11 cellular contexts compared by ENCODE assay signal in the genomic region with DNA sequence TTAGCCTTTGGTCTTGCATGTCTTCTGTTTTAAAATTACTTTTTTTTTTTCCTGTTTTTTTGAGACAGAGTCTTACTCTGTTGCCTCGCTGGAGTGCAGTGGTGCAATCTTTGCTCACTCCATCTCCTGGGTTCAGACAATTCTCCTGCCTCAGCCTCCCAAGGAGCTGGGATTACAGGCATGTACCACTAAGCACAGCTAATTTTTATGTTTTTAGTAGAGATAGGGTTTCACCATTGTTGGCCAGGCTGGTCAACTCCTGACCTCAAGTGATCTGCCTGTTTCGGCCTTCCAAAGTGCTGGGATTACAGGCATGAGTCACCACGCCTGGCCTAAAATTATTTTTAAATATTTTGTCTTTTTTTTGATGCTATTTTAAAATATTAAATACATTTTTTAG. TPM values are rescaled to one million over a fixed set of nuclear protein-coding genes. Genes with fewer than 3 reads are reported as not detected.
A peak's percentile ranks its signal among the peaks of the same experiment; 100 is the strongest.
DNase-seq lines count a peak whose midpoint lies in the region; ATAC-seq, FAIRE-seq and TF ChIP-seq lines count a peak whose summit lies in the region.
"Had no signal": no experiment of that assay in that cellular context is flagged by ENCODE, and none has a peak within 500 bp of the region (broad histone marks: within the 10 kb centered on the region; RNA-seq: fewer than 3 reads in every experiment).

No MANE protein-coding gene starts in this region.

- no peak overlapping the region for H3K4me3 Mint-ChIP-seq in astrocyte (ENCODE audit: unreplicated experiment)
- H3K4me3 Mint-ChIP-seq in progenitor cell of endocrine pancreas (ENCODE audit: low read depth): no peak overlapping the region
- H3K4me3 Mint-ChIP-seq: activated naive CD8-positive, alpha-beta T cell treated with anti-CD3 and anti-CD28 coated beads for 36 hours had no signal

- H3K27ac ChIP-seq in astrocyte (ENCODE audit: low read depth, low read length): no peak overlapping the region
- H3K27ac ChIP-seq in heart right ventricle: peak overlapping the region in 1 of 10 donors; percentile 43
- H3K27ac ChIP-seq in Peyer's patch: no peak overlapping the region
- H3K27ac ChIP-seq: HL-60 had no signal

- peaks cover 99% of the 10 kb centered on the region for H3K79me2 ChIP-seq in astrocyte (ENCODE audit: insufficient read depth, low read length)

- H3K36me3 Mint-ChIP-seq in astrocyte (ENCODE audit: low read depth, unreplicated experiment): peaks cover 11% of the 10 kb centered on the region
- H3K36me3 Mint-ChIP-seq in progenitor cell of endocrine pancreas (ENCODE audit: insufficient read depth): peaks cover 15% of the 10 kb centered on the region

- H3K9me3 ChIP-seq in astrocyte (ENCODE audit: insufficient read depth, low read depth, low read length) (no peaks in the 10 kb centered on the region), heart right ventricle (no peaks in the 10 kb centered on the region), Peyer's patch (no peaks in the 10 kb centered on the region)

- TF ChIP-seq CTCF in astrocyte (IDR thresholded peaks at IDR 0.05; ENCODE audit: insufficient read depth, low read depth, low read length): no peak
- no peak for TF ChIP-seq CTCF in heart right ventricle (IDR thresholded peaks at IDR 0.05)
- TF ChIP-seq CTCF in progenitor cell of endocrine pancreas (IDR thresholded peaks at IDR 0.05; ENCODE audit: unreplicated experiment): no peak
- TF ChIP-seq CTCF in Peyer's patch (IDR thresholded peaks at IDR 0.05): no peak

- 49 to 61% methylated on average over 3 of the region's 3 CpGs for WGBS in heart right ventricle, 2 donors

- peaks cover 4% of the 10 kb centered on the region for H3K4me1 ChIP-seq in astrocyte (ENCODE audit: insufficient read depth, low read length)
- peaks cover 0 to 54% (median 38%) of the 10 kb centered on the region in 9 donors for H3K4me1 ChIP-seq in heart right ventricle
- no peaks in the 10 kb centered on the region for H3K4me1 ChIP-seq in Peyer's patch

- H2AFZ ChIP-seq in astrocyte (ENCODE audit: low read depth, low read length): no peak overlapping the region

- peak in 6 of 8 donors; percentile 36 to 74 (median 49) for ATAC-seq in heart right ventricle
- ATAC-seq in GM21717 (IDR thresholded peaks at IDR 0.05; ENCODE audit: unreplicated experiment): no peak
- no peak for ATAC-seq in GM19023 (IDR thresholded peaks at IDR 0.05; ENCODE audit: unreplicated experiment)

- H3K27ac Mint-ChIP-seq in astrocyte (ENCODE audit: unreplicated experiment): no peak overlapping the region
- peak overlapping the region; percentile 27 for H3K27ac Mint-ChIP-seq in progenitor cell of endocrine pancreas
- H3K27ac Mint-ChIP-seq: activated naive CD8-positive, alpha-beta T cell treated with anti-CD3 and anti-CD28 coated beads for 36 hours had no signal

- H3K4me3 ChIP-seq in astrocyte (ENCODE audit: insufficient read depth, low read depth, low read length) (no peak overlapping the region), heart right ventricle (no peak overlapping the region), Peyer's patch (no peak overlapping the region)

- H3K9ac ChIP-seq in astrocyte (ENCODE audit: low read length): no peak overlapping the region

- H3K9me3 Mint-ChIP-seq in astrocyte (ENCODE audit: unreplicated experiment) (no peaks in the 10 kb centered on the region), progenitor cell of endocrine pancreas (ENCODE audit: low read depth) (no peaks in the 10 kb centered on the region)
- H3K9me3 Mint-ChIP-seq: activated naive CD8-positive, alpha-beta T cell treated with anti-CD3 and anti-CD28 coated beads for 36 hours had no signal

- no peak for TF ChIP-seq POLR2A in Peyer's patch (IDR thresholded peaks at IDR 0.05)

- peaks cover 16% of the 10 kb centered on the region for H3K4me1 Mint-ChIP-seq in astrocyte (ENCODE audit: low read depth, unreplicated experiment)
- peaks cover 20% of the 10 kb centered on the region for H3K4me1 Mint-ChIP-seq in progenitor cell of endocrine pancreas (ENCODE audit: low read depth)

- DNase-seq in GM04503 (ENCODE audit: low read depth): peak; percentile 31
- DNase-seq in astrocyte (ENCODE audit: low read depth): peak; percentile 42
- DNase-seq in heart right ventricle: no peak
- DNase-seq in progenitor cell of endocrine pancreas (ENCODE audit: low spot score, unreplicated experiment): no peak
- DNase-seq in medulla oblongata (ENCODE audit: extremely low spot score): no peak
- DNase-seq in Peyer's patch: no peak
- DNase-seq: activated naive CD8-positive, alpha-beta T cell treated with anti-CD3 and anti-CD28 coated beads for 36 hours; T-helper 9 cell had no signal

- H3K27me3 ChIP-seq in astrocyte (ENCODE audit: insufficient read depth, low read length) (no peaks in the 10 kb centered on the region), heart right ventricle (no peaks in the 10 kb centered on the region), Peyer's patch (no peaks in the 10 kb centered on the region)

- peaks cover 79% of the 10 kb centered on the region for H4K20me1 ChIP-seq in astrocyte (ENCODE audit: insufficient read depth, low read length)

- no peaks in the 10 kb centered on the region for H3K36me3 ChIP-seq in astrocyte (ENCODE audit: insufficient read depth, low read length)
- H3K36me3 ChIP-seq in heart right ventricle: peaks cover 0 to 19% (median 0%) of the 10 kb centered on the region in 9 donors
- no peaks in the 10 kb centered on the region for H3K36me3 ChIP-seq in Peyer's patch

- no peak overlapping the region for H3K4me2 ChIP-seq in astrocyte (ENCODE audit: low read length)

- no peak for FAIRE-seq in astrocyte (lab: Jason Lieb, UNC)

- intact Hi-C loops in heart right ventricle (cut with DNase I): no loop called here

- H3K27me3 Mint-ChIP-seq in astrocyte (ENCODE audit: low read depth, unreplicated experiment) (no peaks in the 10 kb centered on the region), progenitor cell of endocrine pancreas (no peaks in the 10 kb centered on the region)
- H3K27me3 Mint-ChIP-seq: activated naive CD8-positive, alpha-beta T cell treated with anti-CD3 and anti-CD28 coated beads for 36 hours had no signal

RNA-seq across cellular contexts. Expression of a gene that starts 38.5 kb away (rescaled TPM):
- total RNA-seq in astrocyte (33.7 and 46.9 TPM in 2 replicates), heart right ventricle (10 to 100 TPM; 18.9 to 28.4 (median 24.6) TPM), progenitor cell of endocrine pancreas (55.7 and 65.6 TPM in 2 replicates), Peyer's patch (10 to 100 TPM; 25.2 to 65.2 (median 40.1) TPM)
- 10 to 100 TPM in 1 of 2 donors, 1 to 10 TPM in 1; 8.5 to 41.1 TPM for polyA plus RNA-seq in heart right ventricle

RNA-seq across cellular contexts. Expression of a gene that starts 47.1 kb away (rescaled TPM):
- total RNA-seq in astrocyte (5.9 and 7.8 TPM in 2 replicates), heart right ventricle (1 to 10 TPM; 1.9 to 6.4 (median 3.3) TPM), progenitor cell of endocrine pancreas (13.6 and 15.3 TPM in 2 replicates), Peyer's patch (under 1 TPM in 1 of 4 donors, not detected in 3; 0.27 TPM)
- polyA plus RNA-seq in heart right ventricle: under 1 TPM; 0.23 to 0.44 TPM

Comparison
In these comparisons a context has a peak if more than half of its experiments do, and no peak if none do; other contexts are left out.
1. DNase-seq: peak in GM04503 (single experiment) and astrocyte (single experiment); none in heart right ventricle (0 of 2), progenitor cell of endocrine pancreas (single experiment), medulla oblongata (single experiment) and Peyer's patch (0 of 3).
2. ATAC-seq: peak in heart right ventricle (6 of 8); none in GM21717 (single experiment) and GM19023 (single experiment).